ENCODE assay signal across 1 cellular context in genomic region chr7:71942115-71942514, GRCh38.
TF ChIP-seq lines count a peak whose summit lies in the region.

No MANE protein-coding gene starts in this region.

TF ChIP-seq in GM23338, 12 proteins besides CTCF, POLR2A, EP300 and RAD21 (continued from another document):
- TF ChIP-seq REST (IDR thresholded peaks at IDR 0.05; ENCODE audit: unreplicated experiment) (no peak), STAT1 (IDR thresholded peaks at IDR 0.05; ENCODE audit: unreplicated experiment) (no peak), EZH2phosphoT487 (IDR thresholded peaks at IDR 0.05; ENCODE audit: unreplicated experiment) (no peak), ETS1 (IDR thresholded peaks at IDR 0.05) (no peak), EZH2 (IDR thresholded peaks at IDR 0.05; ENCODE audit: low read depth, unreplicated experiment) (no peak), ZNF331 (CRISPR knock-in tag; IDR thresholded peaks at IDR 0.05; ENCODE audit: low read depth) (no peak)
